In genomic region chr5:139262414-139263139, GRCh38 we compare ENCODE assay signal across 1 cellular context.
TF ChIP-seq lines count a peak whose summit lies in the region.

No MANE protein-coding gene starts in this region.

TF ChIP-seq in SK-N-SH, 30 proteins besides CTCF, POLR2A, EP300 and RAD21 (continued from another document):
- TF ChIP-seq RCOR1 (IDR thresholded peaks at IDR 0.05; ENCODE audit: low read length) (peak; percentile 56; the same call in 1 of the 2 replicates), GATA2 (CRISPR knock-in tag; IDR thresholded peaks at IDR 0.05) (peak; percentile 35), YY1 (IDR thresholded peaks at IDR 0.05; ENCODE audit: low read depth) (0 out of 2 replicates have a peak, but pooled peaks have one; percentile 37), ZBTB33 (IDR thresholded peaks at IDR 0.05; ENCODE audit: borderline replicate concordance, low read depth) (no peak), JUND (IDR thresholded peaks at IDR 0.05) (no peak), NFIC (IDR thresholded peaks at IDR 0.05; ENCODE audit: borderline replicate concordance) (no peak; the same call in 1 of the 2 replicates)
TF ChIP-seq in SK-N-SH: peak in this region for 6.
